In genomic region chr6:89081129-89081422, GRCh38 we compare ENCODE assay signal across 8 cellular contexts. TPM values are rescaled to one million over a fixed set of nuclear protein-coding genes. Genes with fewer than 3 reads are reported as not detected.
A peak's percentile ranks its signal among the peaks of the same experiment; 100 is the strongest.
DNase-seq lines count a peak whose midpoint lies in the region; ATAC-seq, FAIRE-seq and TF ChIP-seq lines count a peak whose summit lies in the region.

No MANE protein-coding gene starts in this region.

- H4K20me1 ChIP-seq in keratinocyte (ENCODE audit: control insufficient read depth, extremely low read depth, insufficient read depth, low read length): no peaks in the 10 kb centered on the region

- dilution Hi-C loops in keratinocyte (cut with MboI; ENCODE audit: extremely low pct_ligation_motif_present, low sequenced_read_pairs): no loop called here

- peaks cover 26% of the 10 kb centered on the region for H3K4me1 Mint-ChIP-seq in T-helper 1 cell treated with Interleukin-12 subunit alpha and Interleukin-12 subunit beta and Interleukin-4 antibody, amounts not matched to agents 30 μg/mL and 1 μg/mL, for 36 hours (ENCODE audit: low read depth)
- H3K4me1 Mint-ChIP-seq in activated naive CD8-positive, alpha-beta T cell treated with anti-CD3 and anti-CD28 coated beads, Interleukin-2, amount 50 U/mL, for 24 hours: peaks cover 34% of the 10 kb centered on the region

- H3K27ac ChIP-seq in keratinocyte (ENCODE audit: control insufficient read depth, insufficient read depth, low read length): peak overlapping the region; percentile 96
- H3K27ac ChIP-seq in thoracic aorta: peak overlapping the region; percentile 100

- H3K4me1 ChIP-seq in keratinocyte (ENCODE audit: control insufficient read depth, extremely low read depth, insufficient read depth, low read length): peaks cover 13% of the 10 kb centered on the region
- H3K4me1 ChIP-seq in thoracic aorta (ENCODE audit: control insufficient read depth in 1 of 2, low read depth in 2 of 2): peaks cover 24 to 28% of the 10 kb centered on the region in 2 donors

- no peak for FAIRE-seq in keratinocyte (lab: Jason Lieb, UNC)

- peak overlapping the region; percentile 87 to 93 (median 92) for H3K4me3 ChIP-seq in keratinocyte (ENCODE audit: control insufficient read depth in 2 of 3, extremely low read depth in 1 of 3, insufficient read depth in 2 of 3, low read depth in 1 of 3, low read length in 3 of 3)
- H3K4me3 ChIP-seq in thoracic aorta: peak overlapping the region; percentile 100

- no peak overlapping the region for H2AFZ ChIP-seq in keratinocyte (ENCODE audit: control insufficient read depth, low read length)

- DNase-seq in T-helper 1 cell (no peak), keratinocyte (ENCODE audit: low read depth, low spot score) (no peak), thoracic aorta (ENCODE audit: low spot score) (no peak), COR-L47 (lab: John Stamatoyannopoulos, UW) (no peak), superior temporal gyrus (ENCODE audit: extremely low spot score) (no peak)
- DNase-seq in activated naive CD8-positive, alpha-beta T cell treated with anti-CD3 and anti-CD28 coated beads, Interleukin-2, amount 50 U/mL, for 24 hours: no peak

- peak overlapping the region; percentile 93 for H3K27ac Mint-ChIP-seq in T-helper 1 cell treated with Interleukin-12 subunit alpha and Interleukin-12 subunit beta and Interleukin-4 antibody, amounts not matched to agents 30 μg/mL and 1 μg/mL, for 36 hours
- H3K27ac Mint-ChIP-seq in activated naive CD8-positive, alpha-beta T cell treated with anti-CD3 and anti-CD28 coated beads, Interleukin-2, amount 50 U/mL, for 24 hours: peak overlapping the region; percentile 95

- ATAC-seq in HG03439 (IDR thresholded peaks at IDR 0.05; ENCODE audit: unreplicated experiment): peak; percentile 13
- peak; percentile 12 for ATAC-seq in activated naive CD8-positive, alpha-beta T cell treated with anti-CD3 and anti-CD28 coated beads, Interleukin-2, amount 50 U/mL, for 24 hours
- no peak for ATAC-seq in thoracic aorta (ENCODE audit: insufficient number of reproducible peaks, low FRiP score, low read depth)

- TF ChIP-seq CTCF in keratinocyte (optimal IDR thresholded peaks at IDR 0.05 in 1 of 3, IDR thresholded peaks at IDR 0.05 in 1 of 3, conservative IDR thresholded peaks at IDR 0.05 in 1 of 3; ENCODE audit: extremely low read depth in 1 of 3, insufficient read depth in 2 of 3, low read length in 3 of 3): no peak
- TF ChIP-seq CTCF in thoracic aorta (IDR thresholded peaks at IDR 0.05): no peak

- peak overlapping the region; percentile 76 for H3K4me2 ChIP-seq in keratinocyte (ENCODE audit: control insufficient read depth, extremely low read depth, insufficient read depth, low read depth, low read length)

- no peaks in the 10 kb centered on the region for H3K9me1 ChIP-seq in keratinocyte (ENCODE audit: control insufficient read depth, extremely low read depth, insufficient read depth, low read length)

- H3K9me3 Mint-ChIP-seq in T-helper 1 cell treated with Interleukin-12 subunit alpha and Interleukin-12 subunit beta and Interleukin-4 antibody, amounts not matched to agents 30 μg/mL and 1 μg/mL, for 36 hours: no peaks in the 10 kb centered on the region
- no peaks in the 10 kb centered on the region for H3K9me3 Mint-ChIP-seq in activated naive CD8-positive, alpha-beta T cell treated with anti-CD3 and anti-CD28 coated beads, Interleukin-2, amount 50 U/mL, for 24 hours

- H3K9ac ChIP-seq in keratinocyte (ENCODE audit: control insufficient read depth, extremely low read depth, insufficient read depth, low read length): peak overlapping the region; percentile 99

- H3K9me3 ChIP-seq in keratinocyte (ENCODE audit: control insufficient read depth, low read depth, low read length): no peaks in the 10 kb centered on the region
- no peaks in the 10 kb centered on the region for H3K9me3 ChIP-seq in thoracic aorta

- H3K36me3 ChIP-seq in keratinocyte (ENCODE audit: control insufficient read depth in 2 of 2, extremely low read depth in 1 of 2, insufficient read depth in 2 of 2, low read length in 2 of 2) (peaks cover 0 to 6% of the 10 kb centered on the region in 2 experiments), thoracic aorta (peaks cover 15% of the 10 kb centered on the region)

- H3K27me3 ChIP-seq in keratinocyte (ENCODE audit: control insufficient read depth, extremely low read depth, insufficient read depth, low read length) (no peaks in the 10 kb centered on the region), thoracic aorta (replicated peaks; ENCODE audit: insufficient read depth) (no peaks in the 10 kb centered on the region)

- H3K27me3 Mint-ChIP-seq in T-helper 1 cell treated with Interleukin-12 subunit alpha and Interleukin-12 subunit beta and Interleukin-4 antibody, amounts not matched to agents 30 μg/mL and 1 μg/mL, for 36 hours (ENCODE audit: low read depth): no peaks in the 10 kb centered on the region
- H3K27me3 Mint-ChIP-seq in activated naive CD8-positive, alpha-beta T cell treated with anti-CD3 and anti-CD28 coated beads, Interleukin-2, amount 50 U/mL, for 24 hours: no peaks in the 10 kb centered on the region

- peak overlapping the region; percentile 87 for H3K4me3 Mint-ChIP-seq in T-helper 1 cell treated with Interleukin-12 subunit alpha and Interleukin-12 subunit beta and Interleukin-4 antibody, amounts not matched to agents 30 μg/mL and 1 μg/mL, for 36 hours
- H3K4me3 Mint-ChIP-seq in activated naive CD8-positive, alpha-beta T cell treated with anti-CD3 and anti-CD28 coated beads, Interleukin-2, amount 50 U/mL, for 24 hours: peak overlapping the region; percentile 94

- H3K36me3 Mint-ChIP-seq in T-helper 1 cell treated with Interleukin-12 subunit alpha and Interleukin-12 subunit beta and Interleukin-4 antibody, amounts not matched to agents 30 μg/mL and 1 μg/mL, for 36 hours (ENCODE audit: low read depth): peaks cover 30% of the 10 kb centered on the region
- peaks cover 27% of the 10 kb centered on the region for H3K36me3 Mint-ChIP-seq in activated naive CD8-positive, alpha-beta T cell treated with anti-CD3 and anti-CD28 coated beads, Interleukin-2, amount 50 U/mL, for 24 hours (ENCODE audit: low read depth)

- H3K79me2 ChIP-seq in keratinocyte (ENCODE audit: control insufficient read depth, insufficient read depth, low read length): peaks cover 21% of the 10 kb centered on the region

RNA-seq across cellular contexts. Expression of gene PNRC1, which starts 0.5 kb away (rescaled TPM):
- polyA plus RNA-seq in keratinocyte: 7.1 to 34.6 TPM (median 19.5 TPM) in 3 replicates
- polyA plus RNA-seq in keratinocyte (2011; ENCODE audit: low read depth): 27.9 TPM
- polyA plus RNA-seq in keratinocyte (2011; cell fraction: cytosol; rRNA removed): 20.1 and 25.6 TPM in 2 replicates
- polyA plus RNA-seq in keratinocyte (2011; cell fraction: nucleus; rRNA removed): 66.6 and 75.8 TPM in 2 replicates
- polyA plus RNA-seq in keratinocyte (2012; ENCODE audit: low replicate concordance): 30.0 and 158 TPM in 2 replicates
- polyA minus RNA-seq in keratinocyte: 16.3 to 30.3 TPM (median 18.2 TPM) in 3 replicates
- polyA minus RNA-seq in keratinocyte (2011; cell fraction: cytosol; rRNA and poly(A)+ RNA removed): 50.1 TPM
- polyA minus RNA-seq in keratinocyte (2011; cell fraction: nucleus; rRNA and poly(A)+ RNA removed): 38.1 and 60.5 TPM in 2 replicates
- 100 to 1,000 TPM; 217 to 297 TPM for total RNA-seq in thoracic aorta

RNA-seq across cellular contexts. Expression of gene SRSF12, which starts 36.8 kb away (rescaled TPM):
- polyA plus RNA-seq in keratinocyte: 0.16 to 0.28 TPM (median 0.19 TPM) in 3 replicates
- polyA plus RNA-seq in keratinocyte (2011; ENCODE audit: low read depth): 0.16 TPM
- 0.23 and 0.49 TPM in 2 replicates for polyA plus RNA-seq in keratinocyte (2011; cell fraction: cytosol; rRNA removed)
- polyA plus RNA-seq in keratinocyte (2011; cell fraction: nucleus; rRNA removed): 0.10 and 0.28 TPM in 2 replicates
- 0.17 and 0.42 TPM in 2 replicates for polyA plus RNA-seq in keratinocyte (2012; ENCODE audit: low replicate concordance)
- 0.16 to 0.46 TPM in 2 of 3 replicates, not detected in the other for polyA minus RNA-seq in keratinocyte
- polyA minus RNA-seq in keratinocyte (2011; cell fraction: cytosol; rRNA and poly(A)+ RNA removed): not detected
- 0.11 TPM in 1 of 2 replicates, not detected in the other for polyA minus RNA-seq in keratinocyte (2011; cell fraction: nucleus; rRNA and poly(A)+ RNA removed)
- 1 to 10 TPM in 1 of 2 donors, under 1 TPM in 1; 0.41 to 1.3 TPM for total RNA-seq in thoracic aorta
